15 cellular contexts compared by ENCODE assay signal in the genomic region with DNA sequence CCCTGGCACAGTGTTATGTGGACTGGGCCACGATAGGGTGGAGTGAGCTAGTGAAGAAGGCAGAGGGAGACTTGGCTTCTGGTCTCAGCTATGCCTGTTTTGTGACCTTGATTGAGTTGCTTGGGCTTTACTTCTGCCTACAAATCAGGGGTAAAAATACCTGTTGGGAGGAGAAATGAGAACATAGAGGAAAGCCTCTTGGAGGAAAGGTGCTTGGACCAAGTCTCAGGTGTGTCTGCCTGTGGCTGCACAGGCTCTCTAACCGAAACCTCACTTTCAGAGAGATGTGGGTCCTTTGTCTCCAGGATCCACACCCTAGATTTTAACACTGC. TPM values are rescaled to one million over a fixed set of nuclear protein-coding genes. Genes with fewer than 3 reads are reported as not detected.
DNase-seq lines count a peak whose midpoint lies in the region; ATAC-seq lines count a peak whose summit lies in the region.
"Had no signal": no experiment of that assay in that cellular context is flagged by ENCODE, and none has a peak within 500 bp of the region (broad histone marks: within the 10 kb centered on the region; RNA-seq: fewer than 3 reads in every experiment).

No MANE protein-coding gene starts in this region.

- DNase-seq in activated T-cell treated with anti-CD3 and anti-CD28 coated beads, Interleukin-2, amount 50 U/mL, for 24 hours = no peak
- DNase-seq in activated T-cell treated with anti-CD3 and anti-CD28 coated beads for 4 hours (no peak), T-helper 17 cell (no peak), RKO (ENCODE audit: low spot score) (no peak), NCI-H2171 treated with DMSO at 0.1 percent for 48 hours (lab: John Stamatoyannopoulos, UW) (no peak)
- DNase-seq: anterior cingulate cortex, DMS79, kidney, naive B cell, T-helper 9 cell, uterus had no signal

- H3K36me3 Mint-ChIP-seq in activated T-cell treated with anti-CD3 and anti-CD28 coated beads, Interleukin-2, amount 50 U/mL, for 24 hours (ENCODE audit: low read depth) = peaks cover 98% of the 10 kb centered on the region
- H3K36me3 Mint-ChIP-seq in T-helper 17 cell (ENCODE audit: low read depth) = peaks cover 3% of the 10 kb centered on the region

- no peak for ATAC-seq in T-helper 17 cell
- no peak for ATAC-seq in GM21717 (IDR thresholded peaks at IDR 0.05; ENCODE audit: unreplicated experiment)
- ATAC-seq: GM12878 had no signal

- peaks cover 58% of the 10 kb centered on the region for H3K4me1 Mint-ChIP-seq in activated T-cell treated with anti-CD3 and anti-CD28 coated beads, Interleukin-2, amount 50 U/mL, for 24 hours (ENCODE audit: low read depth)
- peaks cover 42% of the 10 kb centered on the region for H3K4me1 Mint-ChIP-seq in T-helper 17 cell

- H3K27me3 ChIP-seq in esophagus (ENCODE audit: control insufficient read depth in 1 of 2, insufficient read depth in 2 of 2, low read length in 2 of 2) (no peaks in the 10 kb centered on the region), stomach smooth muscle (ENCODE audit: control insufficient read depth in 1 of 2, insufficient read depth in 2 of 2, low read length in 2 of 2) (no peaks in the 10 kb centered on the region)
- H3K27me3 ChIP-seq: uterus had no signal

- H3K9me3 Mint-ChIP-seq in activated T-cell treated with anti-CD3 and anti-CD28 coated beads, Interleukin-2, amount 50 U/mL, for 24 hours = no peaks in the 10 kb centered on the region

- H3K27ac ChIP-seq in esophagus (ENCODE audit: low read depth in 2 of 2, low read length in 1 of 2) (peak overlapping the region; percentile 27 to 44), stomach smooth muscle (ENCODE audit: low read length) (peak overlapping the region; percentile 41)

- H3K27me3 Mint-ChIP-seq in activated T-cell treated with anti-CD3 and anti-CD28 coated beads, Interleukin-2, amount 50 U/mL, for 24 hours = no peaks in the 10 kb centered on the region
- no peaks in the 10 kb centered on the region for H3K27me3 Mint-ChIP-seq in T-helper 17 cell
- H3K27me3 Mint-ChIP-seq: naive B cell had no signal

- H3K4me1 ChIP-seq in esophagus (ENCODE audit: control insufficient read depth in 2 of 2, insufficient read depth in 2 of 2, low read length in 1 of 2) = peaks cover 0 to 2% of the 10 kb centered on the region in 2 donors
- H3K4me1 ChIP-seq in stomach smooth muscle (ENCODE audit: control insufficient read depth, insufficient read depth, low read length) = peaks cover 46% of the 10 kb centered on the region

- no peak overlapping the region for H3K4me3 Mint-ChIP-seq in activated T-cell treated with anti-CD3 and anti-CD28 coated beads, Interleukin-2, amount 50 U/mL, for 24 hours
- H3K4me3 Mint-ChIP-seq in T-helper 17 cell = peak overlapping the region; percentile 43

- H3K36me3 ChIP-seq in esophagus (ENCODE audit: control insufficient read depth in 2 of 2, insufficient read depth in 2 of 2, low read length in 1 of 2) (peaks cover 9 to 38% of the 10 kb centered on the region in 2 donors), stomach smooth muscle (ENCODE audit: control insufficient read depth in 2 of 2, insufficient read depth in 2 of 2, low read length in 2 of 2) (peaks cover 57 to 58% of the 10 kb centered on the region in 2 donors)
- H3K36me3 ChIP-seq: uterus had no signal

- H3K9me3 ChIP-seq in T-helper 17 cell (ENCODE audit: control insufficient read depth, low read length, poor library complexity, severe bottlenecking) (no peaks in the 10 kb centered on the region), esophagus (ENCODE audit: control insufficient read depth in 2 of 2, insufficient read depth in 1 of 2, low read depth in 1 of 2, low read length in 1 of 2) (no peaks in the 10 kb centered on the region), stomach smooth muscle (ENCODE audit: control insufficient read depth in 2 of 2, low read length in 2 of 2) (no peaks in the 10 kb centered on the region)
- H3K9me3 ChIP-seq: uterus had no signal

- H3K9ac ChIP-seq in stomach smooth muscle (ENCODE audit: low read length in 2 of 2) = peak overlapping the region in 1 of 2 donors; percentile 42

- H3K27ac Mint-ChIP-seq in activated T-cell treated with anti-CD3 and anti-CD28 coated beads, Interleukin-2, amount 50 U/mL, for 24 hours = peak overlapping the region; percentile 99
- peak overlapping the region; percentile 90 for H3K27ac Mint-ChIP-seq in T-helper 17 cell

- H3K4me3 ChIP-seq in esophagus (ENCODE audit: low read depth in 1 of 2, low read length in 2 of 2) (no peak overlapping the region), stomach smooth muscle (ENCODE audit: low read length in 2 of 2) (no peak overlapping the region)
- H3K4me3 ChIP-seq: GM12878, uterus had no signal

- 63 to 71% methylated on average over 2 of the region's 2 CpGs for WGBS in esophagus, 2 donors

RNA-seq across cellular contexts. Expression of gene SDR39U1, which starts 4.9 kb away (rescaled TPM):
- total RNA-seq in T-helper 17 cell = 10 to 100 TPM; 64.3 to 82.6 TPM
- polyA plus RNA-seq in esophagus = 10 to 100 TPM; 38.1 to 39.8 TPM

RNA-seq across cellular contexts. Expression of gene KHNYN, which starts 7.9 kb away (rescaled TPM):
- 100 to 1,000 TPM; 118 to 128 TPM for total RNA-seq in T-helper 17 cell
- polyA plus RNA-seq in esophagus = 10 to 100 TPM; 20.8 to 24.4 TPM

RNA-seq across cellular contexts. Expression of gene CBLN3, which starts 8.2 kb away (rescaled TPM):
- total RNA-seq in T-helper 17 cell = 1 to 10 TPM; 4.2 to 6.0 TPM
- polyA plus RNA-seq in esophagus = under 1 TPM; 0.75 to 0.86 TPM

RNA-seq across cellular contexts. Expression of gene NYNRIN, which starts 38.9 kb away (rescaled TPM):
- total RNA-seq in T-helper 17 cell = under 1 TPM in 1 of 2 donors, not detected in 1; 0.22 TPM
- polyA plus RNA-seq in esophagus = 1 to 10 TPM; 4.8 to 5.6 TPM
